2 cellular contexts compared by ENCODE assay signal in genomic region chr3:195718477-195718984, GRCh38.
TF ChIP-seq lines count a peak whose summit lies in the region.

No MANE protein-coding gene starts in this region.

TF ChIP-seq in HepG2, 621 proteins besides CTCF, POLR2A, EP300 and RAD21:
- TF ChIP-seq, protein P1, sequence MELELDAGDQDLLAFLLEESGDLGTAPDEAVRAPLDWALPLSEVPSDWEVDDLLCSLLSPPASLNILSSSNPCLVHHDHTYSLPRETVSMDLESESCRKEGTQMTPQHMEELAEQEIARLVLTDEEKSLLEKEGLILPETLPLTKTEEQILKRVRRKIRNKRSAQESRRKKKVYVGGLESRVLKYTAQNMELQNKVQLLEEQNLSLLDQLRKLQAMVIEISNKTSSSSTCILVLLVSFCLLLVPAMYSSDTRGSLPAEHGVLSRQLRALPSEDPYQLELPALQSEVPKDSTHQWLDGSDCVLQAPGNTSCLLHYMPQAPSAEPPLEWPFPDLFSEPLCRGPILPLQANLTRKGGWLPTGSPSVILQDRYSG (CRISPR knock-in tag; IDR thresholded peaks at IDR 0.05), result no peak

TF ChIP-seq in K562, 482 proteins besides CTCF, POLR2A, EP300 and RAD21 (continues in another document):
- TF ChIP-seq ZNF695 (CRISPR knock-in tag; IDR thresholded peaks at IDR 0.05) (no peak), BCOR (IDR thresholded peaks at IDR 0.05) (no peak), ATF1 (CRISPR knock-in tag; IDR thresholded peaks at IDR 0.05) (no peak), ATF1 (tag; IDR thresholded peaks at IDR 0.05) (no peak), NFYB (IDR thresholded peaks at IDR 0.05; ENCODE audit: extremely low read depth, insufficient read length) (no peak), CREB5 (CRISPR knock-in tag; IDR thresholded peaks at IDR 0.05) (no peak), SETDB1 (IDR thresholded peaks at IDR 0.05; ENCODE audit: low read length) (no peak), ZNF253 (CRISPR knock-in tag; conservative IDR thresholded peaks at IDR 0.05) (no peak), ZNF764 (CRISPR knock-in tag; IDR thresholded peaks at IDR 0.05; ENCODE audit: low read depth) (no peak), HNRNPH1 (optimal IDR thresholded peaks at IDR 0.05; ENCODE audit: low read depth, low read length) (no peak), WHSC1 (IDR thresholded peaks at IDR 0.05; ENCODE audit: low read length) (no peak), ERF (CRISPR knock-in tag; IDR thresholded peaks at IDR 0.05) (no peak), KDM1A (IDR thresholded peaks at IDR 0.05) (peak in 1 of 2 experiments; percentile 18; a peak in 1 of 4 replicates), GTF2F1 (IDR thresholded peaks at IDR 0.05; ENCODE audit: low read depth, low read length) (no peak), ZNF589 (CRISPR knock-in tag; IDR thresholded peaks at IDR 0.05; ENCODE audit: low read depth) (no peak), PCBP2 (IDR thresholded peaks at IDR 0.05; ENCODE audit: low read depth, low read length, poor library complexity, severe bottlenecking) (no peak), NONO (IDR thresholded peaks at IDR 0.05; ENCODE audit: low read depth in 2 of 2, low read length in 1 of 2) (no peak), PHF21A (IDR thresholded peaks at IDR 0.05; ENCODE audit: borderline replicate concordance, low read depth) (0 out of 2 replicates have a peak, but pooled peaks have one; percentile 51), SRF (CRISPR knock-in tag; IDR thresholded peaks at IDR 0.05) (0 out of 4 replicates have a peak, but pooled peaks of 1 of the 2 experiments have one; percentile 20), CREBBP (IDR thresholded peaks at IDR 0.05; ENCODE audit: low read depth, low read length) (no peak), RBM22 (IDR thresholded peaks at IDR 0.05; ENCODE audit: low read depth, low read length, poor library complexity, severe bottlenecking) (no peak), BMI1 (IDR thresholded peaks at IDR 0.05; ENCODE audit: low read length) (peak; percentile 13; the same call in 1 of the 2 replicates), CBX8 (IDR thresholded peaks at IDR 0.05; ENCODE audit: borderline replicate concordance, extremely low read depth, low read depth, low read length, poor library complexity, severe bottlenecking) (peak; percentile 98), MEF2A (IDR thresholded peaks at IDR 0.05; ENCODE audit: control insufficient read depth, low read depth, low read length) (no peak), TFE3 (CRISPR knock-in tag; IDR thresholded peaks at IDR 0.05) (peak; percentile 72), TAF15 (IDR thresholded peaks at IDR 0.05; ENCODE audit: low read depth, low read length) (no peak), DNMT1 (IDR thresholded peaks at IDR 0.05) (no peak), NR2C2 (CRISPR knock-in tag; IDR thresholded peaks at IDR 0.05) (no peak), NR2C2 (tag; IDR thresholded peaks at IDR 0.05) (0 out of 2 replicates have a peak, but pooled peaks have one; percentile 14), ADNP (tag; IDR thresholded peaks at IDR 0.05) (no peak), ZBTB1 (CRISPR knock-in tag; IDR thresholded peaks at IDR 0.05; ENCODE audit: borderline replicate concordance, low read depth) (no peak), TEAD2 (tag; IDR thresholded peaks at IDR 0.05) (no peak), TBP (optimal IDR thresholded peaks at IDR 0.05; ENCODE audit: low read depth, low read length) (no peak), CBX2 (IDR thresholded peaks at IDR 0.05; ENCODE audit: insufficient read depth, low read length, poor library complexity, severe bottlenecking) (peak; percentile 96), GTF3C2 (IDR thresholded peaks at IDR 0.05; ENCODE audit: borderline replicate concordance, extremely low read depth, insufficient read length) (no peak), PHF20 (IDR thresholded peaks at IDR 0.05; ENCODE audit: partially characterized antibody) (no peak), ATF6 (CRISPR knock-in tag; IDR thresholded peaks at IDR 0.05) (no peak), ZNF699 (CRISPR knock-in tag; IDR thresholded peaks at IDR 0.05; ENCODE audit: insufficient replicate concordance) (no peak), MCM7 (IDR thresholded peaks at IDR 0.05) (no peak), ZNF830 (CRISPR knock-in tag; IDR thresholded peaks at IDR 0.05) (no peak), CREM (IDR thresholded peaks at IDR 0.05; ENCODE audit: low read depth) (no peak), ZNF431 (CRISPR knock-in tag; IDR thresholded peaks at IDR 0.05) (no peak), ZNF175 (CRISPR knock-in tag; IDR thresholded peaks at IDR 0.05; ENCODE audit: low read depth) (no peak), CC2D1A (IDR thresholded peaks at IDR 0.05) (no peak), ESRRA (IDR thresholded peaks at IDR 0.05; ENCODE audit: borderline replicate concordance, low read depth) (peak; percentile 74), PHF8 (IDR thresholded peaks at IDR 0.05; ENCODE audit: borderline replicate concordance, low read length) (no peak), HNRNPUL1 (IDR thresholded peaks at IDR 0.05; ENCODE audit: low read length) (0 out of 2 replicates have a peak, but pooled peaks have one; percentile 60), BCL6 (CRISPR knock-in tag; IDR thresholded peaks at IDR 0.05) (peak; percentile 46; the same call in 1 of the 2 replicates), HNRNPLL (IDR thresholded peaks at IDR 0.05; ENCODE audit: low read depth, low read length, poor library complexity, severe bottlenecking) (no peak), XRCC5 (IDR thresholded peaks at IDR 0.05; ENCODE audit: low read depth, low read length) (no peak), MEF2D (tag; conservative IDR thresholded peaks at IDR 0.05; ENCODE audit: low read depth) (no peak), SP1 (CRISPR knock-in tag; IDR thresholded peaks at IDR 0.05) (no peak), ZNF263 (CRISPR knock-in tag; IDR thresholded peaks at IDR 0.05; ENCODE audit: borderline replicate concordance) (no peak), BACH1 (tag; IDR thresholded peaks at IDR 0.05) (no peak), NCOA4 (IDR thresholded peaks at IDR 0.05; ENCODE audit: partially characterized antibody) (no peak), TAL1 (IDR thresholded peaks at IDR 0.05) (no peak)
- TF ChIP-seq, protein P2, sequence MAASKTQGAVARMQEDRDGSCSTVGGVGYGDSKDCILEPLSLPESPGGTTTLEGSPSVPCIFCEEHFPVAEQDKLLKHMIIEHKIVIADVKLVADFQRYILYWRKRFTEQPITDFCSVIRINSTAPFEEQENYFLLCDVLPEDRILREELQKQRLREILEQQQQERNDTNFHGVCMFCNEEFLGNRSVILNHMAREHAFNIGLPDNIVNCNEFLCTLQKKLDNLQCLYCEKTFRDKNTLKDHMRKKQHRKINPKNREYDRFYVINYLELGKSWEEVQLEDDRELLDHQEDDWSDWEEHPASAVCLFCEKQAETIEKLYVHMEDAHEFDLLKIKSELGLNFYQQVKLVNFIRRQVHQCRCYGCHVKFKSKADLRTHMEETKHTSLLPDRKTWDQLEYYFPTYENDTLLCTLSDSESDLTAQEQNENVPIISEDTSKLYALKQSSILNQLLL (CRISPR knock-in tag; IDR thresholded peaks at IDR 0.05; ENCODE audit: borderline replicate concordance), result 0 out of 2 replicates have a peak, but pooled peaks have one; percentile 32
- TF ChIP-seq, protein P3, sequence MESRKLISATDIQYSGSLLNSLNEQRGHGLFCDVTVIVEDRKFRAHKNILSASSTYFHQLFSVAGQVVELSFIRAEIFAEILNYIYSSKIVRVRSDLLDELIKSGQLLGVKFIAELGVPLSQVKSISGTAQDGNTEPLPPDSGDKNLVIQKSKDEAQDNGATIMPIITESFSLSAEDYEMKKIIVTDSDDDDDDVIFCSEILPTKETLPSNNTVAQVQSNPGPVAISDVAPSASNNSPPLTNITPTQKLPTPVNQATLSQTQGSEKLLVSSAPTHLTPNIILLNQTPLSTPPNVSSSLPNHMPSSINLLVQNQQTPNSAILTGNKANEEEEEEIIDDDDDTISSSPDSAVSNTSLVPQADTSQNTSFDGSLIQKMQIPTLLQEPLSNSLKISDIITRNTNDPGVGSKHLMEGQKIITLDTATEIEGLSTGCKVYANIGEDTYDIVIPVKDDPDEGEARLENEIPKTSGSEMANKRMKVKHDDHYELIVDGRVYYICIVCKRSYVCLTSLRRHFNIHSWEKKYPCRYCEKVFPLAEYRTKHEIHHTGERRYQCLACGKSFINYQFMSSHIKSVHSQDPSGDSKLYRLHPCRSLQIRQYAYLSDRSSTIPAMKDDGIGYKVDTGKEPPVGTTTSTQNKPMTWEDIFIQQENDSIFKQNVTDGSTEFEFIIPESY (CRISPR knock-in tag; IDR thresholded peaks at IDR 0.05), result no peak
